In the genomic region with DNA sequence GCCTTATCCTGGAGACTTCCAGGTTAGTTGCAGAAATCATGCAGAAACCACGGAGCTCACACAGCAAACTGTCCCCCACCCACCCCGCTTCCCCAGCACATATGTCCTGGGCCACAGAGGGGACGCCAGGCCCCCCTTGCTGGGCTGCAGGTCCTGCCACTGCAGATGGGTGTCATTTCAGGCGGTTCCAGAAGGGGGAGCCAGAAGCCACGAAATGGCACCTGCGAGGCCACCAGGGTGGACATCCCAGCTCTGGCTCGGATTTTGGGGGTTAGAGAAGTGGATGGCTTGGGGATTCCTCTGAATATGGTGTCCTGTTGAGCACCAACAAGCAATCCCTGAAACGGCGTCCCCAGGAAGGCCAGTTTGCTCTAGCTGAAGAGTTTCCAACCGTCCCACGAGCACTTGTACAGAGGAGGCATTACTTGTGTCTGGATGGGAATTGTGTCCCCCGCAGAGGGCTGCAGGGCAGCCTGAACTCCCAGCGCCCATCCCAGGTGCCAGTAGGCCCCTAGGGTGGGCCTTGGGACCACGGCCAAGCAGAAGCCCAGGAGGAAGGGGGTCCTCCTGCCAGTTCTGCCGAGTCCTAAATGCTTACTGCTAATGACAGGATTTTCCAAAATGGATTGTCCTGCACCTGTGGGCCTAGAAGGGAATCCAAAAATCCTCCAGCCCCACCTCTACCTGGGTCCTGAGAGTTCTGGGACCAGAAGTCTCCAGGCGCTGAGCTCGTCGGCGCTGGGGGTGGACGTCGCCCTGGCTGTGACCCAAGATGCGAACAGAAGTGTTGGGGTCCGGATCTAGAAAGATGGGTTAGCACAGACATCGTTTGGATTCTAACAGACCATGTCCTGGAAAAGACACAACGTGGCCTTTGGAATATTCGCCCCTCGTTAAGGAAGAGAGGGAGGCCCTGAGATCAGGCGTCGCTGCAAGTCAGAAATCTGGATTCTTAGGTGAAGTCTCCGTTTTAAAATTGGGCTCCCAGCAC, we compare ENCODE assay signal across 8 cellular contexts. TPM values are rescaled to one million over a fixed set of nuclear protein-coding genes. Genes with fewer than 3 reads are reported as not detected.
DNase-seq lines count a peak whose midpoint lies in the region; ATAC-seq and TF ChIP-seq lines count a peak whose summit lies in the region.

No MANE protein-coding gene starts in this region.

- CTCF ChIA-PET in PC-9 (lab: Charles Lee): no interaction called here

- no peak for ATAC-seq in HG02852 (IDR thresholded peaks at IDR 0.05; ENCODE audit: unreplicated experiment)

- H3F3A ChIP-seq in PC-9 (ENCODE audit: insufficient read depth, low read depth): no peaks in the 10 kb centered on the region

- peaks cover 26% of the 10 kb centered on the region for H3K27me3 ChIP-seq in PC-9 (ENCODE audit: insufficient read depth, low read depth)

- H2AFZ ChIP-seq in PC-9: no peak overlapping the region

- no peaks in the 10 kb centered on the region for H3K9me3 ChIP-seq in PC-9 (ENCODE audit: insufficient read depth, low read depth)

- no peaks in the 10 kb centered on the region for H3K36me3 ChIP-seq in PC-9 (ENCODE audit: low read depth)

- peak; percentile 95 for TF ChIP-seq CTCF in PC-9 (conservative IDR thresholded peaks at IDR 0.05)
- peak; percentile 89 for TF ChIP-seq CTCF in glutamatergic neuron (IDR thresholded peaks at IDR 0.05; ENCODE audit: partially characterized antibody, unreplicated experiment)

- no peak overlapping the region for H3K4me3 ChIP-seq in PC-9

- POLR2A ChIA-PET in PC-9 (lab: Charles Lee; ENCODE audit: unreplicated experiment): no interaction called here

- peaks cover 6% of the 10 kb centered on the region for H3K4me1 Mint-ChIP-seq in glutamatergic neuron (ENCODE audit: low read depth, unreplicated experiment)

- H3K36me3 Mint-ChIP-seq in glutamatergic neuron (ENCODE audit: unreplicated experiment): no peaks in the 10 kb centered on the region

- H3K79me2 ChIP-seq in PC-9 (ENCODE audit: low read depth): no peaks in the 10 kb centered on the region

- H3K4me1 ChIP-seq in PC-9 (replicated peaks; ENCODE audit: insufficient read depth): no peaks in the 10 kb centered on the region

- no peak overlapping the region for H3K27ac ChIP-seq in PC-9

- H3K4me2 ChIP-seq in PC-9: no peak overlapping the region

- H4K20me1 ChIP-seq in PC-9 (ENCODE audit: insufficient read depth): no peaks in the 10 kb centered on the region; the same call in 1 of the 2 replicates

- peaks cover 8% of the 10 kb centered on the region for H3K9me3 Mint-ChIP-seq in glutamatergic neuron (ENCODE audit: unreplicated experiment)

- BruUV-seq in PC-9 (replicated peaks; lab: Mats Ljungman, UMichigan): no TSS peak

- H3K27me3 Mint-ChIP-seq in glutamatergic neuron (ENCODE audit: unreplicated experiment): peaks cover 8% of the 10 kb centered on the region

- no peak overlapping the region for H3K27ac Mint-ChIP-seq in glutamatergic neuron (ENCODE audit: unreplicated experiment)

- DNase-seq in DMS79 treated with DMSO at 0.1 percent for 48 hours (lab: John Stamatoyannopoulos, UW) (peak; percentile 33), H4 (ENCODE audit: low spot score) (peak; percentile 43), PC-9 (peak in 1 of 2 experiments; percentile 53), glutamatergic neuron (peak; percentile 92), posterior vena cava (ENCODE audit: low spot score) (peak; percentile 88), OCI-M2 (lab: John Stamatoyannopoulos, UW; ENCODE audit: unreplicated experiment) (no peak)
- peak; percentile 78 for DNase-seq in activated naive CD4-positive, alpha-beta T cell treated with Interleukin-2 at 50 U/mL for 16 hours

- H3K4me3 Mint-ChIP-seq in glutamatergic neuron (ENCODE audit: unreplicated experiment): no peak overlapping the region

- H3K9me2 ChIP-seq in PC-9 (ENCODE audit: insufficient read depth): no peaks in the 10 kb centered on the region

- intact Hi-C loops in PC-9 (cut with micrococcal nuclease; ENCODE audit: unreplicated experiment) (no loop called here), posterior vena cava (cut with DNase I) (loop anchor here (2.0 to 10.0 kb wide), 5 partner anchors 124 to 264 kb away; no protein-coding TSS in a partner anchor)

RNA-seq across cellular contexts. Expression of a gene that starts 14.6 kb away (rescaled TPM):
- total RNA-seq in H4 (2014; rRNA removed; shearing (Covaris generic)): 3.2 and 4.3 TPM in 2 replicates
- total RNA-seq in PC-9 (2021) (2.6 and 2.9 TPM in 2 replicates), glutamatergic neuron (ENCODE audit: unreplicated experiment) (5.3 TPM), posterior vena cava (10 to 100 TPM; 23.9 to 26.9 TPM)
